Comparison of ENCODE assay signal across 18 cellular contexts in the genomic region with DNA sequence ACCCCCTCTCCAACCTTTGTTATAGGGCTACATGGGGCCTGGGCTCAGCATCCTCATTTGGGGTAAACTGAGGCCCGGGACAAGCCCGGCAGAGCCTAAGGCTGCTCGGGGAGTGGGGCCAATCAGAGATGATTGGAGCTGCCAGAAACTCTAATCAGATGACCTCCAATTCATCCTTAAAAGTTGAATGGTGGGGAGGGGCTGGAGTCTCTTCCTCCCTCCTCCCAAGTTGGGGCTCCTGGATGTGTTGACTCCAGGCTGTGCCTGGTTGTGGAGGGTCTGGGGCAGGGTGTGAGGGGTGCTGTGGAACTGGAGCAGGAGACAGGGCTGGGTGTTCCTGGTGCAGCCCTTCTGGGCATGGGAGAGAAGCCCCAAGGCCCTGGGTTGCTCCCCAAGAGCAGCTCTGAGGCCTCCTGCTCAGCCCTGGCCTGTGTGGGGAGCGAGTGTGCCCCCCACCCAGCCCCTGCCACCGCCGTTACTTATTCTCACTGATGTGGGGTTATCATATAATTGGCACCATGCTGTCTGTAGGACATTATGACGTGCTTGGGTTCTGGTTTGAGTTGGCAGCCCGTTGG. TPM values are rescaled to one million over a fixed set of nuclear protein-coding genes. Genes with fewer than 3 reads are reported as not detected.
A peak's percentile ranks its signal among the peaks of the same experiment; 100 is the strongest.
DNase-seq lines count a peak whose midpoint lies in the region; ATAC-seq and TF ChIP-seq lines count a peak whose summit lies in the region.
"Had no signal": no experiment of that assay in that cellular context is flagged by ENCODE, and none has a peak within 500 bp of the region (broad histone marks: within the 10 kb centered on the region; RNA-seq: fewer than 3 reads in every experiment).

No MANE protein-coding gene starts in this region.

- TF ChIP-seq CTCF in DND-41 (IDR thresholded peaks at IDR 0.05; ENCODE audit: borderline replicate concordance, extremely low read depth, low read length, poor library complexity, severe bottlenecking): no peak
- no peak for TF ChIP-seq CTCF in RWPE2 (IDR thresholded peaks at IDR 0.05; ENCODE audit: poor library complexity, severe bottlenecking)
- no peak for TF ChIP-seq CTCF in left lung (IDR thresholded peaks at IDR 0.05)
- TF ChIP-seq CTCF in spleen (IDR thresholded peaks at IDR 0.05 in 8 of 11, conservative IDR thresholded peaks at IDR 0.05 in 3 of 11): no peak

- 74 to 91% (median 90%) methylated on average over 7 to 8 of the region's 8 CpGs for WGBS in spleen, 5 donors
- WGBS in GM23248 (ENCODE audit: low coverage in 1 of 2, low lambda C conversion rate in 2 of 2, missing lambda C conversion rate in 2 of 2), 2 experiments: 84 to 86% methylated on average over 8 of the region's 8 CpGs

- in situ Hi-C loops in GM23248 (cut with MboI): no loop called here

- H4K20me1 ChIP-seq in DND-41 (ENCODE audit: insufficient read depth, low read length) (peaks cover 5% of the 10 kb centered on the region; the same call in 1 of the 2 replicates), GM23248 (ENCODE audit: insufficient read depth) (no peaks in the 10 kb centered on the region)

- ATAC-seq in DND-41 (ENCODE audit: insufficient read depth, low read depth): peak; percentile 37; the same call in 2 of the 3 replicates
- peak; percentile 11; the same call in 2 of the 3 replicates for ATAC-seq in RWPE2 (ENCODE audit: low read depth)
- ATAC-seq in left lung: no peak
- ATAC-seq in GM21367 (IDR thresholded peaks at IDR 0.05; ENCODE audit: unreplicated experiment): no peak
- no peak for ATAC-seq in HG03439 (IDR thresholded peaks at IDR 0.05; ENCODE audit: unreplicated experiment)

- no peak overlapping the region for H3K4me3 ChIP-seq in DND-41 (ENCODE audit: low read depth in 1 of 2, low read length in 2 of 2)
- H3K4me3 ChIP-seq in RWPE2 (ENCODE audit: severe bottlenecking): no peak overlapping the region
- H3K4me3 ChIP-seq in left lung: no peak overlapping the region
- peak overlapping the region in 2 of 8 donors; percentile 43 to 65 for H3K4me3 ChIP-seq in spleen
- no peak overlapping the region for H3K4me3 ChIP-seq in GM23248

- H2AFZ ChIP-seq in DND-41 (ENCODE audit: low read depth, low read length) (no peak overlapping the region), GM23248 (no peak overlapping the region)

- no peaks in the 10 kb centered on the region for H3K9me3 ChIP-seq in DND-41 (ENCODE audit: insufficient read depth, low read length, severe bottlenecking)
- no peaks in the 10 kb centered on the region for H3K9me3 ChIP-seq in RWPE2 (ENCODE audit: severe bottlenecking)
- no peaks in the 10 kb centered on the region for H3K9me3 ChIP-seq in left lung
- H3K9me3 ChIP-seq in spleen: no peaks in the 10 kb centered on the region
- H3K9me3 ChIP-seq in GM23248 (ENCODE audit: low read depth): no peaks in the 10 kb centered on the region

- 0 out of 2 replicates have a peak, but pooled peaks cover under 1% of the 10 kb centered on the region for H3F3A ChIP-seq in GM23248 (ENCODE audit: insufficient read depth)

- no peaks in the 10 kb centered on the region for H3K79me2 ChIP-seq in DND-41 (ENCODE audit: insufficient read depth, low read length)
- H3K79me2 ChIP-seq in GM23248 (ENCODE audit: insufficient read depth): no peaks in the 10 kb centered on the region

- DNase-seq in DND-41 (no peak), RWPE2 (ENCODE audit: low spot score) (no peak), left lung (peak; percentile 21 to 28), spleen (peak; percentile 72), GM23248 (no peak)
- no peak for DNase-seq in activated naive CD4-positive, alpha-beta T cell treated with anti-CD3 and anti-CD28 coated beads, Interleukin-2, amount 50 U/mL, for 16 hours
- DNase-seq: activated naive CD8-positive, alpha-beta T cell treated with anti-CD3 and anti-CD28 coated beads, Interleukin-2, amount 10 ng/mL, durations not matched to agents 7 days and 5 days; DMS79 treated with DMSO at 0.1 percent for 48 hours; NCI-H1417; NCI-H2171; NCI-H524 treated with DMSO at 0.1 percent for 48 hours; retina; stimulated activated CD8-positive, alpha-beta memory T cell treated with anti-CD3 and anti-CD28 coated beads, Interleukin-4, amount 100 ng/mL, for 48 hours; substantia nigra had no signal

- H3K27me3 ChIP-seq in DND-41 (ENCODE audit: insufficient read depth, low read length, poor library complexity) (no peaks in the 10 kb centered on the region), RWPE2 (ENCODE audit: insufficient read depth, poor library complexity, severe bottlenecking) (no peaks in the 10 kb centered on the region), left lung (peaks cover 0 to 28% of the 10 kb centered on the region in 2 donors), spleen (replicated peaks in 1 of 7) (peaks cover 0 to 39% (median 17%) of the 10 kb centered on the region in 7 donors), GM23248 (replicated peaks; ENCODE audit: insufficient read depth) (no peaks in the 10 kb centered on the region)

- H3K4me2 ChIP-seq in DND-41 (ENCODE audit: insufficient read depth, low read length): no peak overlapping the region
- no peak overlapping the region for H3K4me2 ChIP-seq in GM23248 (ENCODE audit: unreplicated experiment)

- no peak overlapping the region for H3K27ac ChIP-seq in DND-41 (ENCODE audit: low read length)
- no peak overlapping the region for H3K27ac ChIP-seq in RWPE2 (ENCODE audit: poor library complexity, severe bottlenecking)
- H3K27ac ChIP-seq in left lung: no peak overlapping the region
- peak overlapping the region in 3 of 8 donors; percentile 22 to 59 (median 48) for H3K27ac ChIP-seq in spleen
- H3K27ac ChIP-seq in GM23248: no peak overlapping the region
- H3K27ac ChIP-seq: RWPE1 had no signal

- H3K9ac ChIP-seq in DND-41 (ENCODE audit: low read depth, low read length) (no peak overlapping the region), GM23248 (no peak overlapping the region)

- H3K9me2 ChIP-seq in GM23248 (ENCODE audit: insufficient read depth): no peaks in the 10 kb centered on the region

- TF ChIP-seq POLR2A in spleen (IDR thresholded peaks at IDR 0.05): no peak

- H3K4me1 ChIP-seq in DND-41 (ENCODE audit: insufficient read depth, low read length) (no peaks in the 10 kb centered on the region), RWPE2 (ENCODE audit: insufficient read depth, poor library complexity, severe bottlenecking) (no peaks in the 10 kb centered on the region), left lung (peaks cover 0 to 8% of the 10 kb centered on the region in 2 donors), spleen (peaks cover 0 to 37% (median 21%) of the 10 kb centered on the region in 6 donors), GM23248 (ENCODE audit: insufficient read depth) (no peaks in the 10 kb centered on the region)

- intact Hi-C loops in left lung (cut with DNase I): no loop called here
- intact Hi-C loops in spleen (cut with DNase I; ENCODE audit: low total_unique reads): no loop called here

- peaks cover 8% of the 10 kb centered on the region for H3K36me3 ChIP-seq in DND-41 (ENCODE audit: insufficient read depth, low read length)
- H3K36me3 ChIP-seq in RWPE2 (ENCODE audit: low read depth): no peaks in the 10 kb centered on the region
- H3K36me3 ChIP-seq in left lung: peaks cover 0 to 34% of the 10 kb centered on the region in 2 donors
- H3K36me3 ChIP-seq in spleen: peaks cover 0 to 48% (median 21%) of the 10 kb centered on the region in 6 donors
- no peaks in the 10 kb centered on the region for H3K36me3 ChIP-seq in GM23248 (ENCODE audit: low read depth)

RNA-seq across cellular contexts. Expression of gene BHLHA15, which starts 2.1 kb away (rescaled TPM):
- total RNA-seq in left lung: 1 to 10 TPM in 1 of 2 donors, under 1 TPM in 1; 0.87 to 2.4 TPM
- total RNA-seq in spleen: 10 to 100 TPM in 3 of 7 donors, 1 to 10 TPM in 4; 3.1 to 40.7 (median 9.3) TPM
- under 1 TPM in 2 of 3 donors, not detected in 1; 0.11 to 0.61 TPM for polyA plus RNA-seq in spleen
- not detected in 2 replicates for total RNA-seq in GM23248 (2014; rRNA removed; shearing (Covaris generic))
- polyA plus RNA-seq in GM23248 (2016; fragmentation: Nextera tagmentation; extraction: Ambion mirVana): not detected in 2 replicates
- total RNA-seq: activated naive CD8-positive, alpha-beta T cell treated with anti-CD3 and anti-CD28 coated beads, Interleukin-2, amount 10 ng/mL, durations not matched to agents 7 days and 5 days; M059J had no signal

RNA-seq across cellular contexts. Expression of gene TECPR1, which starts 38.6 kb away (rescaled TPM):
- 10 to 100 TPM; 40.0 to 67.4 TPM for total RNA-seq in left lung
- 10 to 100 TPM; 19.0 to 86.4 (median 46.1) TPM for total RNA-seq in spleen
- polyA plus RNA-seq in spleen: 10 to 100 TPM in 2 of 3 donors, 1 to 10 TPM in 1; 8.4 to 26.1 (median 14.3) TPM
- 24.5 and 27.8 TPM in 2 replicates for total RNA-seq in GM23248 (2014; rRNA removed; shearing (Covaris generic))
- 8.1 and 8.2 TPM in 2 replicates for polyA plus RNA-seq in GM23248 (2016; fragmentation: Nextera tagmentation; extraction: Ambion mirVana)

Comparison
In these comparisons a context has a peak if more than half of its experiments do, and no peak if none do; other contexts are left out.
1. ATAC-seq: peak in DND-41 (single experiment) and RWPE2 (single experiment); none in left lung (single experiment), GM21367 (single experiment) and HG03439 (single experiment).
2. DNase-seq: peak in left lung (2 of 2) and spleen (single experiment); none in DND-41 (single experiment), RWPE2 (single experiment), activated naive CD4-positive, alpha-beta T cell treated with anti-CD3 and anti-CD28 coated beads, Interleukin-2, amount 50 U/mL, for 16 hours (single experiment) and GM23248 (single experiment).